9 cellular contexts compared by ENCODE assay signal in the genomic region with DNA sequence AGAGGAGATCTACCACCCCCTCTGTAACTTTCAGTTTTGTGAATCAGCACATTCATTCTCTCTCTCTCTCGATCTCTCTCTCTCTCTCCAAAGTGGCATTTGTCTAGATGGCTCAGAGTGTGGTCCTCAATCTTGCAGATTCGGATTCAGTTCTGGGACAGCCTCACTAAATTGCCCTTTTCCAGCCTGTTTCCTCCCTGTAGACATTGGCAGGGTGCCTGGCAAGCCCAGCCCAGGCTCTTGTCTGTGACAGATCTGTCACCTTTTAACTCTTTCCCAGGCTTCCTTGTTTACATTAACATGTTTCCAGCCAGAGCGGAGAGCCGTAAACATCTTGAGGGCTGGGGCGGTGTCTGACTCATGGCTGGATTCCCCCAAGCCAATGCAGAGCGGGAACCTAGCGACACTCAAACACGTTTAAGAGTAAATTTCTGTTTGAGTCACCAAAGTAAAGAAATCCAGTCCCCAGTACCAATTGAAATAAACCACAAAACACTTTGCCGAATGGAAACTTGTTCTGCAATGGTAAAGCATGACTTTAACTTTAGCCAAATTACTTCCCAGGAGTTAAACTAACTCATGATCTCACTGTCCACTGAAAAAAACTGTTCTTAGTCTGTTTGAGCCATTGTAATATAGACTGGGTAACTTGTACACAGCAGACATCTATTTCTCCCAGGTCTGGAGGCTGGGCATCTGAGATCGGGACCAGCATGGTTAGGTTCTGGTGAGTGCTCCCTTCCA. TPM values are rescaled to one million over a fixed set of nuclear protein-coding genes. Genes with fewer than 3 reads are reported as not detected.
DNase-seq lines count a peak whose midpoint lies in the region; ATAC-seq and TF ChIP-seq lines count a peak whose summit lies in the region.
"Had no signal": no experiment of that assay in that cellular context is flagged by ENCODE, and none has a peak within 500 bp of the region (broad histone marks: within the 10 kb centered on the region; RNA-seq: fewer than 3 reads in every experiment).

No MANE protein-coding gene starts in this region.

- H3K79me2 ChIP-seq in hepatocyte, result no peaks in the 10 kb centered on the region

- peak overlapping the region; percentile 47 for H3K4me3 Mint-ChIP-seq in T-helper 2 cell treated with Interferon-gamma antibody and Interleukin-4, amounts not matched to agents 5 μg/mL and 100 μg/mL, for 36 hours
- H3K4me3 Mint-ChIP-seq in endothelial cell (ENCODE audit: unreplicated experiment), result no peak overlapping the region

- H3K4me1 ChIP-seq in hepatocyte (ENCODE audit: insufficient read depth), result peaks cover 16% of the 10 kb centered on the region
- H3K4me1 ChIP-seq in thoracic aorta (ENCODE audit: control insufficient read depth in 1 of 2, low read depth in 2 of 2), result peaks cover 0 to 10% of the 10 kb centered on the region in 2 donors
- H3K4me1 ChIP-seq: heart left ventricle had no signal

- peak; percentile 65 for DNase-seq in AG04449 (ENCODE audit: low read depth, low spot score)
- peak; percentile 54 for DNase-seq in T-helper 2 cell treated with Interferon-gamma antibody and Interleukin-4, amounts not matched to agents 5 μg/mL and 100 μg/mL, for 36 hours (ENCODE audit: low spot score)
- DNase-seq in hepatocyte (ENCODE audit: low spot score), result peak; percentile 82
- DNase-seq in thoracic aorta (ENCODE audit: low spot score), result no peak
- DNase-seq in RKO (ENCODE audit: low spot score), result no peak
- DNase-seq in endothelial cell (ENCODE audit: low spot score), result no peak
- DNase-seq: heart left ventricle had no signal

- no peaks in the 10 kb centered on the region for H3K36me3 Mint-ChIP-seq in T-helper 2 cell treated with Interferon-gamma antibody and Interleukin-4, amounts not matched to agents 5 μg/mL and 100 μg/mL, for 36 hours (ENCODE audit: low read depth)
- H3K36me3 Mint-ChIP-seq in endothelial cell (ENCODE audit: low read depth, unreplicated experiment), result no peaks in the 10 kb centered on the region

- peak overlapping the region; percentile 18 for H3K27ac ChIP-seq in hepatocyte
- H3K27ac ChIP-seq in thoracic aorta, result no peak overlapping the region
- H3K27ac ChIP-seq: heart left ventricle had no signal

- peaks cover 4% of the 10 kb centered on the region for H3K4me1 Mint-ChIP-seq in T-helper 2 cell treated with Interferon-gamma antibody and Interleukin-4, amounts not matched to agents 5 μg/mL and 100 μg/mL, for 36 hours (ENCODE audit: low read depth)
- H3K4me1 Mint-ChIP-seq in endothelial cell (ENCODE audit: unreplicated experiment), result peaks cover 20% of the 10 kb centered on the region

- no peaks in the 10 kb centered on the region for H3K9me2 ChIP-seq in hepatocyte (replicated peaks; ENCODE audit: insufficient read depth)

- peak overlapping the region; percentile 51 for H3K4me2 ChIP-seq in hepatocyte

- CTCF ChIA-PET in AG04449 (lab: Yijun Ruan, JAX), result no interaction called here

- 27% methylated on average over 10 of the region's 10 CpGs for WGBS in hepatocyte (ENCODE audit: low lambda C conversion rate, missing lambda C conversion rate)

- POLR2A ChIA-PET in AG04449 (lab: Yijun Ruan, JAX), result no interaction called here

- H4K20me1 ChIP-seq in hepatocyte (ENCODE audit: insufficient read depth, poor library complexity, severe bottlenecking), result no peaks in the 10 kb centered on the region

- H3K9me3 ChIP-seq in hepatocyte (ENCODE audit: low read depth) (no peaks in the 10 kb centered on the region), thoracic aorta (no peaks in the 10 kb centered on the region)

- H2AFZ ChIP-seq in hepatocyte, result no peak overlapping the region

- H3K36me3 ChIP-seq in hepatocyte (replicated peaks; ENCODE audit: insufficient read depth, low read depth) (no peaks in the 10 kb centered on the region), thoracic aorta (no peaks in the 10 kb centered on the region)
- H3K36me3 ChIP-seq: heart left ventricle had no signal

- TF ChIP-seq CTCF in AG04449 (IDR thresholded peaks at IDR 0.05; ENCODE audit: insufficient read depth, low read length, missing control alignments) (no peak), hepatocyte (IDR thresholded peaks at IDR 0.05; ENCODE audit: poor library complexity) (no peak), thoracic aorta (IDR thresholded peaks at IDR 0.05) (no peak), endothelial cell (IDR thresholded peaks at IDR 0.05; ENCODE audit: unreplicated experiment) (no peak)

- peak overlapping the region; percentile 15 for H3K27ac Mint-ChIP-seq in T-helper 2 cell treated with Interferon-gamma antibody and Interleukin-4, amounts not matched to agents 5 μg/mL and 100 μg/mL, for 36 hours
- H3K27ac Mint-ChIP-seq in endothelial cell (ENCODE audit: unreplicated experiment), result no peak overlapping the region

- peaks cover 31% of the 10 kb centered on the region for H3K27me3 Mint-ChIP-seq in T-helper 2 cell treated with Interferon-gamma antibody and Interleukin-4, amounts not matched to agents 5 μg/mL and 100 μg/mL, for 36 hours (ENCODE audit: low read depth)
- peaks cover 4% of the 10 kb centered on the region for H3K27me3 Mint-ChIP-seq in endothelial cell (ENCODE audit: unreplicated experiment)

- peaks cover 3% of the 10 kb centered on the region for H3K9me3 Mint-ChIP-seq in T-helper 2 cell treated with Interferon-gamma antibody and Interleukin-4, amounts not matched to agents 5 μg/mL and 100 μg/mL, for 36 hours
- no peaks in the 10 kb centered on the region for H3K9me3 Mint-ChIP-seq in endothelial cell (ENCODE audit: unreplicated experiment)

- H3K4me3 ChIP-seq in AG04449 (ENCODE audit: low read depth, low read length), result peak overlapping the region; percentile 29
- H3K4me3 ChIP-seq in hepatocyte, result no peak overlapping the region
- peak overlapping the region; percentile 44 for H3K4me3 ChIP-seq in thoracic aorta
- H3K4me3 ChIP-seq: heart left ventricle had no signal

- H3K27me3 ChIP-seq in hepatocyte (no peaks in the 10 kb centered on the region), thoracic aorta (replicated peaks; ENCODE audit: insufficient read depth) (no peaks in the 10 kb centered on the region)

- peak; percentile 96 for ATAC-seq in GM19043 (IDR thresholded peaks at IDR 0.05; ENCODE audit: low read depth, unreplicated experiment)
- peak; percentile 78 for ATAC-seq in HG03469 (IDR thresholded peaks at IDR 0.05; ENCODE audit: unreplicated experiment)
- ATAC-seq in thoracic aorta (ENCODE audit: insufficient number of reproducible peaks, low FRiP score, low read depth), result no peak

RNA-seq across cellular contexts. Expression of gene CYP27C1, which starts 6.6 kb away (rescaled TPM):
- total RNA-seq in hepatocyte (0.56 and 1.2 TPM in 2 replicates), thoracic aorta (under 1 TPM in 1 of 2 donors, not detected in 1; 0.35 TPM), endothelial cell (ENCODE audit: unreplicated experiment) (6.4 TPM)
- 1.3 and 1.4 TPM in 2 replicates for polyA plus RNA-seq in hepatocyte

Comparison
In these comparisons a context has a peak if more than half of its experiments do, and no peak if none do; other contexts are left out.
1. DNase-seq: peak in AG04449 (single experiment), T-helper 2 cell treated with Interferon-gamma antibody and Interleukin-4, amounts not matched to agents 5 μg/mL and 100 μg/mL, for 36 hours (single experiment) and hepatocyte (single experiment); none in thoracic aorta (single experiment), RKO (single experiment) and endothelial cell (single experiment).